In the genomic region with DNA sequence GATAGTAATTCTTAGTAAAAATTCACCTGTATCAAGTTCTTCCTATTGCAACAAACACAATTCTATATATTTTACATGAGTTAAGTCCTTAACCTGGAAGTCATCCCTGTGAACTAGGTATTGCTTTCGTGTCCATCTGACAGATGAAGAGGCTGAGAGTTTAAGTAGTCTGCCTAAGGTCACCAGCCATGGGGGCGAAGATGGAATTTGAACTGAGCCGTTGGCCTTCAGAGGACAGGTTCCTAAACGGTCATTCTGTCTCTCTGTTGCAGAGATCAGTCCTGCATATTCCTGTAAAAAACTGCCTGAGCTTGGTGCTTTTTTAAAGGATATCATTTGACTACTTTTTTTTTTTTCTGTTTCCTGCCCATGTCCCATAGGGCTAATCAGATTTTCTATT, we compare ENCODE assay signal across 1 cellular context.
TF ChIP-seq lines count a peak whose summit lies in the region.

No MANE protein-coding gene starts in this region.

TF ChIP-seq in IMR-90, 13 proteins besides CTCF, POLR2A, EP300 and RAD21 (continued from another document):
- TF ChIP-seq, protein P1, sequence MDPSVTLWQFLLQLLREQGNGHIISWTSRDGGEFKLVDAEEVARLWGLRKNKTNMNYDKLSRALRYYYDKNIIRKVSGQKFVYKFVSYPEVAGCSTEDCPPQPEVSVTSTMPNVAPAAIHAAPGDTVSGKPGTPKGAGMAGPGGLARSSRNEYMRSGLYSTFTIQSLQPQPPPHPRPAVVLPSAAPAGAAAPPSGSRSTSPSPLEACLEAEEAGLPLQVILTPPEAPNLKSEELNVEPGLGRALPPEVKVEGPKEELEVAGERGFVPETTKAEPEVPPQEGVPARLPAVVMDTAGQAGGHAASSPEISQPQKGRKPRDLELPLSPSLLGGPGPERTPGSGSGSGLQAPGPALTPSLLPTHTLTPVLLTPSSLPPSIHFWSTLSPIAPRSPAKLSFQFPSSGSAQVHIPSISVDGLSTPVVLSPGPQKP (IDR thresholded peaks at IDR 0.05; ENCODE audit: borderline replicate concordance, low read depth, low read length): no peak
- TF ChIP-seq MAZ (IDR thresholded peaks at IDR 0.05; ENCODE audit: borderline replicate concordance, low read depth, low read length) (no peak), NFE2L2 (IDR thresholded peaks at IDR 0.05; ENCODE audit: low read depth, low read length) (no peak), SMC3 (IDR thresholded peaks at IDR 0.05; ENCODE audit: low read depth, low read length) (no peak), FOS (IDR thresholded peaks at IDR 0.05; ENCODE audit: low read depth, low read length) (no peak), RFX5 (IDR thresholded peaks at IDR 0.05; ENCODE audit: low read depth, low read length) (no peak)
